In the genomic region with DNA sequence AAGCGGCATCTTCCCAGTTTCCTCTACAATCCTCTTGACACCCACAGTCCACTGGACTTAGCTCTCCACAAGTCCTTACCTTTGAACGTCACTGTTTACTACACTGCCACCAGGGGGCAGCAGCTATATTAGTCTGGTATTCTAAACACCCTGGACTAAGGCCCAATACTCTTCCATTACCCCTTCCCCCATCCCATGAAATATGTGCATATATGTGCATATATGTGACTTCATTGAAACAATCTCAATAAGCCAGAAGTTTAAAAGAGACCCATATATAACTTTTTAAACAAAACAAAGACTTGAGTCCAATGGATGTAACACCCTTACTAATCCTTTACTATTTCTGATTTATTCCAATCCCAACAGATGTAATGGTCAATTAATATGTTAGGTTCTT, we compare ENCODE assay signal across 7 cellular contexts. TPM values are rescaled to one million over a fixed set of nuclear protein-coding genes. Genes with fewer than 3 reads are reported as not detected.
A peak's percentile ranks its signal among the peaks of the same experiment; 100 is the strongest.
DNase-seq lines count a peak whose midpoint lies in the region; ATAC-seq and TF ChIP-seq lines count a peak whose summit lies in the region.

No MANE protein-coding gene starts in this region.

- H3K9me3 ChIP-seq in SU-DHL-6 (ENCODE audit: insufficient read depth, low read length) = no peaks in the 10 kb centered on the region
- no peaks in the 10 kb centered on the region for H3K9me3 ChIP-seq in adipocyte (ENCODE audit: control insufficient read depth, low read length)
- no peaks in the 10 kb centered on the region for H3K9me3 ChIP-seq in spleen

- no peaks in the 10 kb centered on the region for H4K20me1 ChIP-seq in SU-DHL-6 (ENCODE audit: low read depth, low read length)

- intact Hi-C loops in spleen (cut with DNase I; ENCODE audit: low total_unique reads) = loop anchor here (5.0 kb wide), 1 partner anchor 554 kb away; no protein-coding TSS in a partner anchor

- no peaks in the 10 kb centered on the region for H3K79me2 ChIP-seq in SU-DHL-6 (ENCODE audit: insufficient read depth, low read length)

- TF ChIP-seq CTCF in GM13976 (IDR thresholded peaks at IDR 0.05; ENCODE audit: borderline replicate concordance, control extremely low read depth, extremely low read depth, insufficient read depth, missing control alignments) = peak; percentile 81
- TF ChIP-seq CTCF in SU-DHL-6 (IDR thresholded peaks at IDR 0.05; ENCODE audit: insufficient read depth, low read length, poor library complexity, severe bottlenecking) = peak; percentile 58
- peak; percentile 43 to 81 (median 67) for TF ChIP-seq CTCF in spleen (IDR thresholded peaks at IDR 0.05 in 8 of 11, conservative IDR thresholded peaks at IDR 0.05 in 3 of 11)

- H2AFZ ChIP-seq in SU-DHL-6 (ENCODE audit: low read depth, low read length, severe bottlenecking) = no peak overlapping the region

- 29 to 44% (median 33%) methylated on average over 2 of the region's 2 CpGs for WGBS in spleen, 5 donors

- H3K27ac ChIP-seq in SU-DHL-6 (ENCODE audit: low read depth, low read length) = no peak overlapping the region
- H3K27ac ChIP-seq in spleen = no peak overlapping the region

- H3K36me3 ChIP-seq in SU-DHL-6 (ENCODE audit: low read length) = no peaks in the 10 kb centered on the region
- no peaks in the 10 kb centered on the region for H3K36me3 ChIP-seq in adipocyte (ENCODE audit: control insufficient read depth, insufficient read depth, low read length, severe bottlenecking)
- peaks cover 0 to 3% (median 0%) of the 10 kb centered on the region in 6 donors for H3K36me3 ChIP-seq in spleen

- no peaks in the 10 kb centered on the region for H3K4me1 ChIP-seq in adipocyte (ENCODE audit: control insufficient read depth, insufficient read depth, low read length)
- no peaks in the 10 kb centered on the region for H3K4me1 ChIP-seq in spleen

- in situ Hi-C loops in GM13976 (cut with MboI; ENCODE audit: low sequenced_read_pairs, unreplicated experiment) = no loop called here

- ATAC-seq in HG02623 (IDR thresholded peaks at IDR 0.05; ENCODE audit: unreplicated experiment) = peak; percentile 96

- DNase-seq in GM13976 (ENCODE audit: low spot score) (peak; percentile 62), NCI-H1092 treated with DMSO at 0.1 percent for 48 hours (lab: John Stamatoyannopoulos, UW) (peak; percentile 82), adipocyte (ENCODE audit: low read depth) (peak; percentile 66), hepatic stellate cell (ENCODE audit: low spot score) (peak; percentile 51), spleen (no peak)

- H3K9ac ChIP-seq in SU-DHL-6 (ENCODE audit: low read length) (no peak overlapping the region), adipocyte (ENCODE audit: low read length) (no peak overlapping the region)

- no peaks in the 10 kb centered on the region for H3F3A ChIP-seq in SU-DHL-6 (ENCODE audit: insufficient read depth)

- H3K4me3 ChIP-seq in SU-DHL-6 (ENCODE audit: insufficient read depth, low read length, poor library complexity, severe bottlenecking) (no peak overlapping the region), adipocyte (ENCODE audit: low read length) (no peak overlapping the region), spleen (no peak overlapping the region)

- H3K9me2 ChIP-seq in SU-DHL-6 (replicated peaks; ENCODE audit: insufficient read depth, low read length) = no peaks in the 10 kb centered on the region

- no peaks in the 10 kb centered on the region for H3K27me3 ChIP-seq in SU-DHL-6 (ENCODE audit: low read length)
- no peaks in the 10 kb centered on the region for H3K27me3 ChIP-seq in adipocyte (replicated peaks; ENCODE audit: control insufficient read depth, insufficient read depth, low read length)
- H3K27me3 ChIP-seq in spleen (replicated peaks in 1 of 7) = no peaks in the 10 kb centered on the region

- no peak overlapping the region for H3K4me2 ChIP-seq in SU-DHL-6 (ENCODE audit: low read depth, low read length, poor library complexity, severe bottlenecking)

- TF ChIP-seq POLR2A in spleen (IDR thresholded peaks at IDR 0.05) = no peak

RNA-seq across cellular contexts. Expression of a gene that starts 15.5 kb away (rescaled TPM):
- total RNA-seq in spleen = 10 to 100 TPM in 1 of 7 donors, 1 to 10 TPM in 6; 2.5 to 19.7 (median 5.9) TPM
- 1 to 10 TPM; 1.9 to 2.9 (median 2.7) TPM for polyA plus RNA-seq in spleen
